In genomic region chr2:74845217-74845751, GRCh38 we compare ENCODE assay signal across 8 cellular contexts. TPM values are rescaled to one million over a fixed set of nuclear protein-coding genes. Genes with fewer than 3 reads are reported as not detected.
DNase-seq lines count a peak whose midpoint lies in the region; ATAC-seq and TF ChIP-seq lines count a peak whose summit lies in the region.

No MANE protein-coding gene starts in this region.

- no peaks in the 10 kb centered on the region for H3K9me3 ChIP-seq in trophoblast cell (ENCODE audit: insufficient read depth, low read depth, low read length)

- no peaks in the 10 kb centered on the region for H3K27me3 ChIP-seq in foreskin keratinocyte
- no peaks in the 10 kb centered on the region for H3K27me3 ChIP-seq in trophoblast cell (ENCODE audit: insufficient read depth, low read length)

- H3K27ac ChIP-seq in foreskin keratinocyte (peak overlapping the region; percentile 83), trophoblast cell (ENCODE audit: low read depth, low read length) (peak overlapping the region; percentile 41)

- WGBS in trophoblast cell (ENCODE audit: extremely low coverage, insufficient coverage, insufficient read length) = no CpG with 5 or more reads among the region's 8 CpGs

- H3K4ac ChIP-seq in trophoblast cell (ENCODE audit: low read depth, low read length) = peak overlapping the region; percentile 35

- peak; percentile 95 for ATAC-seq in foreskin keratinocyte
- ATAC-seq in GM18873 (IDR thresholded peaks at IDR 0.05; ENCODE audit: low FRiP score, unreplicated experiment) = no peak
- ATAC-seq in stimulated activated naive B cell treated with anti-CD40 and anti-IgM and Interleukin-4, amounts not matched to agents 10 μg/mL and 1 μg/mL and 100 μg/mL, for 72 hours (replicated peaks) = no peak

- peak overlapping the region; percentile 40 for H4K8ac ChIP-seq in trophoblast cell (ENCODE audit: low read depth, low read length)

- no peak overlapping the region for H4K12ac ChIP-seq in trophoblast cell (ENCODE audit: low read depth, low read length)

- peak overlapping the region; percentile 57 for H3K4me2 ChIP-seq in trophoblast cell (ENCODE audit: low read length)

- H3K9ac ChIP-seq in trophoblast cell (ENCODE audit: low read length) = no peak overlapping the region

- peak; percentile 92 for DNase-seq in EL
- peak; percentile 95 for DNase-seq in NCI-H226
- no peak for DNase-seq in activated T-cell treated with anti-CD3 and anti-CD28 coated beads, Interleukin-2, amount 50 U/mL, for 24 hours
- DNase-seq in foreskin keratinocyte = peak; percentile 81 to 93
- peak; percentile 94 to 96 for DNase-seq in trophoblast cell
- no peak for DNase-seq in activated CD8-positive, alpha-beta memory T cell treated with anti-CD3 and anti-CD28 coated beads for 24 hours
- DNase-seq in stimulated activated naive B cell treated with anti-CD40 and anti-IgM and Interleukin-4, amounts not matched to agents 10 μg/mL and 1 μg/mL and 100 μg/mL, for 72 hours = no peak

- H3K79me1 ChIP-seq in trophoblast cell (ENCODE audit: low read length) = peaks cover 19% of the 10 kb centered on the region

- peak overlapping the region; percentile 50 for H4K91ac ChIP-seq in trophoblast cell (ENCODE audit: low read depth, low read length)

- peaks cover 11% of the 10 kb centered on the region for H3K79me2 ChIP-seq in trophoblast cell (ENCODE audit: control insufficient read depth, insufficient read depth, low read length, poor library complexity)

- peak overlapping the region; percentile 70 for H2BK12ac ChIP-seq in trophoblast cell (ENCODE audit: low read length)

- no peaks in the 10 kb centered on the region for H3K36me3 ChIP-seq in trophoblast cell (ENCODE audit: control insufficient read depth in 1 of 2, insufficient read depth in 2 of 2, low read length in 2 of 2)

- no peak overlapping the region for H3K4me3 ChIP-seq in trophoblast cell (ENCODE audit: low read depth, low read length)

- no peaks in the 10 kb centered on the region for H3K27me3 Mint-ChIP-seq in activated T-cell treated with anti-CD3 and anti-CD28 coated beads, Interleukin-2, amount 50 U/mL, for 24 hours
- H3K27me3 Mint-ChIP-seq in stimulated activated naive B cell treated with anti-CD40 and anti-IgM and Interleukin-4, amounts not matched to agents 10 μg/mL and 1 μg/mL and 100 μg/mL, for 72 hours = no peaks in the 10 kb centered on the region

- no peak for TF ChIP-seq CTCF in foreskin keratinocyte (conservative IDR thresholded peaks at IDR 0.05)

- H3K9me3 Mint-ChIP-seq in activated T-cell treated with anti-CD3 and anti-CD28 coated beads, Interleukin-2, amount 50 U/mL, for 24 hours = no peaks in the 10 kb centered on the region
- no peaks in the 10 kb centered on the region for H3K9me3 Mint-ChIP-seq in stimulated activated naive B cell treated with anti-CD40 and anti-IgM and Interleukin-4, amounts not matched to agents 10 μg/mL and 1 μg/mL and 100 μg/mL, for 72 hours

- peaks cover 73% of the 10 kb centered on the region for H3K36me3 Mint-ChIP-seq in activated T-cell treated with anti-CD3 and anti-CD28 coated beads, Interleukin-2, amount 50 U/mL, for 24 hours (ENCODE audit: low read depth)
- peaks cover 9 to 31% of the 10 kb centered on the region in 2 donors for H3K36me3 Mint-ChIP-seq in stimulated activated naive B cell treated with anti-CD40 and anti-IgM and Interleukin-4, amounts not matched to agents 10 μg/mL and 1 μg/mL and 100 μg/mL, for 72 hours

- no peak overlapping the region for H3K23ac ChIP-seq in trophoblast cell (ENCODE audit: low read length)

- H3K4me1 ChIP-seq in foreskin keratinocyte (peaks cover 56% of the 10 kb centered on the region), trophoblast cell (ENCODE audit: control insufficient read depth in 1 of 2, insufficient read depth in 2 of 2, low read length in 2 of 2) (peaks cover 41 to 42% of the 10 kb centered on the region in 2 experiments)

- H3K4me3 Mint-ChIP-seq in activated T-cell treated with anti-CD3 and anti-CD28 coated beads, Interleukin-2, amount 50 U/mL, for 24 hours = peak overlapping the region; percentile 29
- no peak overlapping the region for H3K4me3 Mint-ChIP-seq in stimulated activated naive B cell treated with anti-CD40 and anti-IgM and Interleukin-4, amounts not matched to agents 10 μg/mL and 1 μg/mL and 100 μg/mL, for 72 hours

- no peak overlapping the region for H2AFZ ChIP-seq in trophoblast cell (ENCODE audit: insufficient read depth, low read length, poor library complexity)

- H3K4me1 Mint-ChIP-seq in activated T-cell treated with anti-CD3 and anti-CD28 coated beads, Interleukin-2, amount 50 U/mL, for 24 hours (ENCODE audit: low read depth) = peaks cover 97% of the 10 kb centered on the region
- peaks cover 58 to 79% of the 10 kb centered on the region in 2 donors for H3K4me1 Mint-ChIP-seq in stimulated activated naive B cell treated with anti-CD40 and anti-IgM and Interleukin-4, amounts not matched to agents 10 μg/mL and 1 μg/mL and 100 μg/mL, for 72 hours

- H3K14ac ChIP-seq in trophoblast cell (ENCODE audit: low read length) = no peak overlapping the region

- H3K18ac ChIP-seq in trophoblast cell (ENCODE audit: low read length) = peak overlapping the region; percentile 61

- peak overlapping the region; percentile 41 for H2AK5ac ChIP-seq in trophoblast cell (ENCODE audit: low read length)

- peak overlapping the region; percentile 44 for H2BK120ac ChIP-seq in trophoblast cell (ENCODE audit: insufficient read depth, low read length, poor library complexity)

- peak overlapping the region; percentile 60 for H2BK5ac ChIP-seq in trophoblast cell (ENCODE audit: low read depth, low read length, poor library complexity)

- peak overlapping the region; percentile 69 for H3K27ac Mint-ChIP-seq in activated T-cell treated with anti-CD3 and anti-CD28 coated beads, Interleukin-2, amount 50 U/mL, for 24 hours
- H3K27ac Mint-ChIP-seq in stimulated activated naive B cell treated with anti-CD40 and anti-IgM and Interleukin-4, amounts not matched to agents 10 μg/mL and 1 μg/mL and 100 μg/mL, for 72 hours = no peak overlapping the region

RNA-seq across cellular contexts. Expression of gene HK2, which starts 11.4 kb away (rescaled TPM):
- total RNA-seq in foreskin keratinocyte = 16.1 and 24.9 TPM in 2 replicates
- 4.5 and 7.7 TPM in 2 replicates for polyA plus RNA-seq in foreskin keratinocyte
- polyA plus RNA-seq in trophoblast cell (2013) = 24.5 and 24.8 TPM in 2 replicates

Comparison
In these comparisons a context has a peak if more than half of its experiments do, and no peak if none do; other contexts are left out.
1. DNase-seq: peak in EL (single experiment), NCI-H226 (single experiment), foreskin keratinocyte (2 of 2) and trophoblast cell (2 of 2); none in activated T-cell treated with anti-CD3 and anti-CD28 coated beads, Interleukin-2, amount 50 U/mL, for 24 hours (single experiment), activated CD8-positive, alpha-beta memory T cell treated with anti-CD3 and anti-CD28 coated beads for 24 hours (single experiment) and stimulated activated naive B cell treated with anti-CD40 and anti-IgM and Interleukin-4, amounts not matched to agents 10 μg/mL and 1 μg/mL and 100 μg/mL, for 72 hours (single experiment).